1 cellular context compared by ENCODE assay signal in the genomic region with DNA sequence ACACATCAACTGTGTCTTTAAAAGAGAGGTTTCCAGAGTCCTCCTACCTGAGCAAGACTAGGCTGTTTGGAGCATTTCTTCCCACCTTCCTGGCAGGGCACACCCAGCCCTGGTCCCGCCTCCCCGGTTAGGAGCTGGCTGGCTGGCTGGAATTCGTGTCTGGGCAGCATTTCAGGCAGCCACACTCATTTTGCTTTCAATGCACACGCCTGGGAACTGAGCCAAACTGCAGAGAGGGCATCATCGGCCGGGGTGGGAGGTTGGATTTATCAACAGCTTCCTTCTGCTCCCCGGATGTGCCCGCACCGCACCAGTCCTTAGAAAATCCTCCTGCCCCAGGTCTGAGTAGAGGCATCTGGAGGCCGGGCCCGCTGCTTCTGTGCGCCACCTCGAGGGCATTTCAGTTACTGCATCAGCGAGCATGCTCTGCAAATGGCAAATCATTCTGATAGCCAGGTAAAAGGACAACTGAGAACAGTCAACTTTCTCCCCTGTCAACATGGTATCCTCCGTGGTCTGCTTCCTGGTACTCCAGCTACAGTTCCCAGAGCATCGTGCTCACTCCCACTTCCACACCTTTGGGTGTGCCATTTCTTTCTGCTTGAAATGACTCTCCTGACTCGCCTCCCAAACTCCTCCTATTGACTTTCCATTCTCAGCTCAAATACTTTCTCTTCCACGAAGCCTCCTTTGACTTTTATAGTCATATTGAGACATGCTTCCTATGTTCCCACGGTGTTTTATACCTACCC.
A peak's percentile ranks its signal among the peaks of the same experiment; 100 is the strongest.
TF ChIP-seq lines count a peak whose summit lies in the region.

No MANE protein-coding gene starts in this region.

TF ChIP-seq in H1, 55 proteins besides CTCF, POLR2A, EP300 and RAD21:
- 0 out of 2 replicates have a peak, but pooled peaks have one; percentile 15 for TF ChIP-seq TEAD4 (IDR thresholded peaks at IDR 0.05; ENCODE audit: low read depth, low read length)
- TF ChIP-seq RNF2 (IDR thresholded peaks at IDR 0.05; ENCODE audit: borderline replicate concordance, low read depth, low read length, missing control alignments, poor library complexity, severe bottlenecking), result no peak
- TF ChIP-seq TCF12 (IDR thresholded peaks at IDR 0.05; ENCODE audit: low read depth, low read length), result peak; percentile 61; the same call in 1 of the 2 replicates
- 0 out of 4 replicates have a peak, but pooled peaks of 1 of the 2 experiments have one; percentile 15 for TF ChIP-seq SIN3A (conservative IDR thresholded peaks at IDR 0.05 in 1 of 2, IDR thresholded peaks at IDR 0.05 in 1 of 2; ENCODE audit: low read depth in 1 of 2, low read length in 2 of 2)
- TF ChIP-seq CBX5 (IDR thresholded peaks at IDR 0.05; ENCODE audit: low read depth, low read length), result no peak
- 0 out of 2 replicates have a peak, but pooled peaks have one; percentile 54 for TF ChIP-seq JUND (IDR thresholded peaks at IDR 0.05; ENCODE audit: low read length)
- TF ChIP-seq ATF2 (IDR thresholded peaks at IDR 0.05; ENCODE audit: low read length), result 0 out of 2 replicates have a peak, but pooled peaks have one; percentile 54
- no peak for TF ChIP-seq SP4 (IDR thresholded peaks at IDR 0.05; ENCODE audit: low read length)
- TF ChIP-seq, protein P1, sequence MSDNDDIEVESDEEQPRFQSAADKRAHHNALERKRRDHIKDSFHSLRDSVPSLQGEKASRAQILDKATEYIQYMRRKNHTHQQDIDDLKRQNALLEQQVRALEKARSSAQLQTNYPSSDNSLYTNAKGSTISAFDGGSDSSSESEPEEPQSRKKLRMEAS (IDR thresholded peaks at IDR 0.05), result peak; percentile 61
- TF ChIP-seq CTBP2 (IDR thresholded peaks at IDR 0.05; ENCODE audit: borderline replicate concordance, insufficient read depth, insufficient read length, low read length), result peak; percentile 33
- peak; percentile 8; the same call in 1 of the 2 replicates for TF ChIP-seq MAFK (IDR thresholded peaks at IDR 0.05; ENCODE audit: low read depth, low read length)
- TF ChIP-seq TBP (IDR thresholded peaks at IDR 0.05; ENCODE audit: low read depth, low read length), result peak; percentile 39; the same call in 1 of the 2 replicates
- no peak for TF ChIP-seq SP2 (IDR thresholded peaks at IDR 0.05; ENCODE audit: low read length)
